Comparison of ENCODE assay signal across 12 cellular contexts in the genomic region with DNA sequence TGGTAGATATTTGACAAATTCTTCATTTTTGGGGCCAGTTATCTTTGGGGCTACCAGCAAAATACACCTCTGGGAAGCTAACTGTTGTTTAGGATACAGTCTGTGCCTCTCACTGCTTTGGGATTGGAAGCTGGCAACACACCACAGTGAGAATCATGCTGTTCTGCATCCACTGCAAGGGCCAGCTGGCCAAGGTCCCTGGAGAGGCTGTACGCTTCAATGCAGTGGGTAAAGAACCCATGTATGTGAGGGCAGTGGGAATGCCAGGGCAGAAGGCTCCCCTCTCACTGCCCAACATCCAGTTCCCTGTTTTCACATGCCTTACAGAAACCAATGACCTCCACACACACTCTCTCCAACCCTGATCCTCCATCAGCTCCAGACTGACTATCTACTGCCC.
"Had no signal": no experiment of that assay in that cellular context is flagged by ENCODE, and none has a peak within 500 bp of the region (broad histone marks: within the 10 kb centered on the region; RNA-seq: fewer than 3 reads in every experiment).

No MANE protein-coding gene starts in this region.

- H3K4me3 ChIP-seq: heart left ventricle, lower lobe of right lung had no signal

- H3K27ac ChIP-seq: lower lobe of right lung, VCaP had no signal

- H3K27me3 ChIP-seq: heart left ventricle had no signal

- H3K9me3 ChIP-seq: heart left ventricle, lower lobe of right lung had no signal

- DNase-seq: activated CD4-positive, alpha-beta memory T cell treated with anti-CD3 and anti-CD28 coated beads, Interleukin-2, amount 10 ng/mL, durations not matched to agents 7 days and 5 days; activated CD4-positive, alpha-beta T cell treated with anti-CD3 and anti-CD28 coated beads for 4 hours; activated naive CD4-positive, alpha-beta T cell treated with Interleukin-2 at 50 U/mL for 16 hours; activated naive CD8-positive, alpha-beta T cell treated with anti-CD3 and anti-CD28 coated beads, Interleukin-2, amount 50 U/mL, for 24 hours; activated T-cell treated with anti-CD3 and anti-CD28 coated beads, Interleukin-2, amount 50 U/mL, for 48 hours; aorta; endodermal cell; heart left ventricle; left cardiac atrium; lower lobe of right lung; stimulated activated CD4-positive, alpha-beta T cell treated with anti-CD3 and anti-CD28 coated beads, Interleukin-12 subunit alpha, Interleukin-12 subunit beta, amount 100 ng/mL, for 4 hours had no signal
